Comparison of ENCODE assay signal across 8 cellular contexts in genomic region chr14:103624860-103625259, GRCh38. TPM values are rescaled to one million over a fixed set of nuclear protein-coding genes. Genes with fewer than 3 reads are reported as not detected.
DNase-seq lines count a peak whose midpoint lies in the region; ATAC-seq and TF ChIP-seq lines count a peak whose summit lies in the region.

No MANE protein-coding gene starts in this region.

- no peak for ATAC-seq in stimulated activated naive CD8-positive, alpha-beta T cell treated with anti-CD3 and anti-CD28 coated beads, Interleukin-15, Interleukin-2, amounts not matched to agents 100 U/mL and 50 U/mL, for 24 hours
- no peak for ATAC-seq in GM21786 (IDR thresholded peaks at IDR 0.05; ENCODE audit: unreplicated experiment)

- DNase-seq in AG09319 (ENCODE audit: extremely low read depth, low read depth): peak; percentile 41
- no peak for DNase-seq in activated T-helper 2 cell treated with anti-CD3 and anti-CD28 coated beads, Interferon-gamma antibody, Interleukin-2, Interleukin-4, amounts not matched to agents 10 μg/mL and 5 μg/mL and 100 μg/mL, durations not matched to agents 14 hours and 24 hours and 36 hours (ENCODE audit: low spot score)
- peak; percentile 89 for DNase-seq in right atrium auricular region (ENCODE audit: low spot score)
- DNase-seq in stimulated activated naive CD8-positive, alpha-beta T cell treated with anti-CD3 and anti-CD28 coated beads, Interleukin-15, Interleukin-2, amounts not matched to agents 100 U/mL and 50 U/mL, for 24 hours: peak; percentile 31
- DNase-seq in NCI-H1436 treated with DMSO at 0.1 percent for 48 hours (lab: John Stamatoyannopoulos, UW): no peak
- no peak for DNase-seq in caudate nucleus (lab: John Stamatoyannopoulos, UW)

- H3K27ac ChIP-seq in right atrium auricular region (peak overlapping the region; percentile 52 to 73), caudate nucleus (ENCODE audit: low read depth, low read length) (no peak overlapping the region)

- intact Hi-C loops in activated T-helper 2 cell treated with anti-CD3 and anti-CD28 coated beads, Interferon-gamma antibody, Interleukin-2, Interleukin-4, amounts not matched to agents 10 μg/mL and 5 μg/mL and 100 μg/mL, durations not matched to agents 14 hours and 24 hours and 36 hours (cut with micrococcal nuclease): loop anchor here (5.0 to 10.0 kb wide), 2 partner anchors 90 to 297 kb away; partner anchors contain the start of genes XRCC3 and ZFYVE21

- no peaks in the 10 kb centered on the region for H3K27me3 ChIP-seq in right atrium auricular region

- no peaks in the 10 kb centered on the region for H3K36me3 ChIP-seq in right atrium auricular region

- H3K4me1 Mint-ChIP-seq in activated T-helper 2 cell treated with anti-CD3 and anti-CD28 coated beads, Interferon-gamma antibody, Interleukin-2, Interleukin-4, amounts not matched to agents 10 μg/mL and 5 μg/mL and 100 μg/mL, durations not matched to agents 14 hours and 24 hours and 36 hours (ENCODE audit: low read depth): peaks cover 11% of the 10 kb centered on the region

- no peak for TF ChIP-seq EP300 in Ishikawa (IDR thresholded peaks at IDR 0.05; ENCODE audit: borderline replicate concordance)

- H3K4me3 ChIP-seq in right atrium auricular region: no peak overlapping the region

- peak overlapping the region; percentile 24 for H3K4me3 Mint-ChIP-seq in activated T-helper 2 cell treated with anti-CD3 and anti-CD28 coated beads, Interferon-gamma antibody, Interleukin-2, Interleukin-4, amounts not matched to agents 10 μg/mL and 5 μg/mL and 100 μg/mL, durations not matched to agents 14 hours and 24 hours and 36 hours (ENCODE audit: low read depth)

- no peaks in the 10 kb centered on the region for H3K9me3 ChIP-seq in right atrium auricular region

- H3K4me1 ChIP-seq in right atrium auricular region: peaks cover 0 to 38% of the 10 kb centered on the region in 2 donors

- H3K27ac Mint-ChIP-seq in activated T-helper 2 cell treated with anti-CD3 and anti-CD28 coated beads, Interferon-gamma antibody, Interleukin-2, Interleukin-4, amounts not matched to agents 10 μg/mL and 5 μg/mL and 100 μg/mL, durations not matched to agents 14 hours and 24 hours and 36 hours: no peak overlapping the region

- H3K27me3 Mint-ChIP-seq in activated T-helper 2 cell treated with anti-CD3 and anti-CD28 coated beads, Interferon-gamma antibody, Interleukin-2, Interleukin-4, amounts not matched to agents 10 μg/mL and 5 μg/mL and 100 μg/mL, durations not matched to agents 14 hours and 24 hours and 36 hours (ENCODE audit: low read depth): peaks cover 3% of the 10 kb centered on the region

- peaks cover under 1% of the 10 kb centered on the region for H3K36me3 Mint-ChIP-seq in activated T-helper 2 cell treated with anti-CD3 and anti-CD28 coated beads, Interferon-gamma antibody, Interleukin-2, Interleukin-4, amounts not matched to agents 10 μg/mL and 5 μg/mL and 100 μg/mL, durations not matched to agents 14 hours and 24 hours and 36 hours (ENCODE audit: low read depth)

- TF ChIP-seq CTCF in AG09319 (IDR thresholded peaks at IDR 0.05; ENCODE audit: low read depth, low read length) (no peak), right atrium auricular region (IDR thresholded peaks at IDR 0.05) (no peak)

- H3K9me3 Mint-ChIP-seq in activated T-helper 2 cell treated with anti-CD3 and anti-CD28 coated beads, Interferon-gamma antibody, Interleukin-2, Interleukin-4, amounts not matched to agents 10 μg/mL and 5 μg/mL and 100 μg/mL, durations not matched to agents 14 hours and 24 hours and 36 hours: no peaks in the 10 kb centered on the region

- no peak for TF ChIP-seq RAD21 in Ishikawa (IDR thresholded peaks at IDR 0.05; ENCODE audit: low read depth)

TF ChIP-seq in Ishikawa, 13 proteins besides CTCF, POLR2A, EP300 and RAD21:
- no peak for TF ChIP-seq TEAD4 (IDR thresholded peaks at IDR 0.05)
- 0 out of 2 replicates have a peak, but pooled peaks have one; percentile 7 for TF ChIP-seq USF1 (IDR thresholded peaks at IDR 0.05)
- no peak for TF ChIP-seq ZBTB7A (IDR thresholded peaks at IDR 0.05; ENCODE audit: low read depth)
- peak; percentile 35; the same call in 1 of the 2 replicates for TF ChIP-seq MAX (IDR thresholded peaks at IDR 0.05)
- no peak for TF ChIP-seq FOXM1 (IDR thresholded peaks at IDR 0.05; ENCODE audit: borderline replicate concordance, low read depth)

RNA-seq across cellular contexts. Expression of gene KLC1, which starts 4.2 kb away (rescaled TPM):
- 161 and 169 TPM in 2 replicates for total RNA-seq in activated T-helper 2 cell treated with anti-CD3 and anti-CD28 coated beads, Interferon-gamma antibody, Interleukin-2, Interleukin-4, amounts not matched to agents 10 μg/mL and 5 μg/mL and 100 μg/mL, durations not matched to agents 14 hours and 24 hours and 36 hours
- 100 to 1,000 TPM; 185 to 201 TPM for total RNA-seq in right atrium auricular region

Comparison
In these comparisons a context has a peak if more than half of its experiments do, and no peak if none do; other contexts are left out.
1. DNase-seq: peak in AG09319 (single experiment), right atrium auricular region (single experiment) and stimulated activated naive CD8-positive, alpha-beta T cell treated with anti-CD3 and anti-CD28 coated beads, Interleukin-15, Interleukin-2, amounts not matched to agents 100 U/mL and 50 U/mL, for 24 hours (single experiment); none in activated T-helper 2 cell treated with anti-CD3 and anti-CD28 coated beads, Interferon-gamma antibody, Interleukin-2, Interleukin-4, amounts not matched to agents 10 μg/mL and 5 μg/mL and 100 μg/mL, durations not matched to agents 14 hours and 24 hours and 36 hours (single experiment), NCI-H1436 treated with DMSO at 0.1 percent for 48 hours (single experiment) and caudate nucleus (0 of 61).